Comparison of ENCODE assay signal across 18 cellular contexts in genomic region chr1:1120866-1121563, GRCh38. TPM values are rescaled to one million over a fixed set of nuclear protein-coding genes. Genes with fewer than 3 reads are reported as not detected.
DNase-seq lines count a peak whose midpoint lies in the region; ATAC-seq, FAIRE-seq and TF ChIP-seq lines count a peak whose summit lies in the region.
"Had no signal": no experiment of that assay in that cellular context is flagged by ENCODE, and none has a peak within 500 bp of the region (broad histone marks: within the 10 kb centered on the region; RNA-seq: fewer than 3 reads in every experiment).

No MANE protein-coding gene starts in this region.

- intact Hi-C loops in Right ventricle myocardium superior (cut with DNase I) (loop anchor here (5.0 kb wide), 2 partner anchors 111 to 171 kb away; partner anchors contain the start of genes B3GALT6 and SDF4), left ventricle myocardium inferior (cut with micrococcal nuclease) (no loop called here), K562 (cut with micrococcal nuclease) (loop anchor here (5.0 kb wide), 3 partner anchors 86 to 131 kb away; partner anchors contain the start of genes B3GALT6, SDF4 and TNFRSF18), sigmoid colon (cut with DNase I) (loop anchor here (5.0 kb wide), 1 partner anchor 151 kb away; the partner anchor contains the start of gene UBE2J2), A673 (cut with micrococcal nuclease; ENCODE audit: unreplicated experiment) (loop anchor here (5.0 kb wide), 2 partner anchors 111 to 186 kb away; partner anchors contain the start of genes ACAP3, B3GALT6, PUSL1 and SDF4)

- peak overlapping the region in 1 of 2 experiments; percentile 8; a peak in 1 of 4 replicates for H3K9ac ChIP-seq in K562 (ENCODE audit: insufficient read depth in 1 of 2, low read depth in 2 of 2, low read length in 2 of 2)

- H4K20me1 ChIP-seq in K562 (replicated peaks; ENCODE audit: control insufficient read depth, insufficient read depth, low read length): peaks cover 4% of the 10 kb centered on the region; the same call in 1 of the 2 replicates

- no peaks in the 10 kb centered on the region for H3K4me1 Mint-ChIP-seq in T-helper 2 cell treated with Interferon-gamma antibody and Interleukin-4, amounts not matched to agents 5 μg/mL and 100 μg/mL, for 36 hours (ENCODE audit: low read depth)

- H3K4me1 ChIP-seq in left ventricle myocardium inferior (peaks cover 15% of the 10 kb centered on the region), K562 (replicated peaks in 1 of 2; ENCODE audit: control insufficient read depth in 2 of 2, insufficient read depth in 2 of 2, low read length in 2 of 2) (peaks cover 0 to 65% of the 10 kb centered on the region in 2 experiments; a peak in 3 of 5 replicates), sigmoid colon (peaks cover 0 to 18% (median 14%) of the 10 kb centered on the region in 4 donors), A673 (ENCODE audit: insufficient read depth, low read length, poor library complexity, severe bottlenecking) (peaks cover 15% of the 10 kb centered on the region)

- H3K4me3 ChIP-seq in left ventricle myocardium inferior (no peak overlapping the region), K562 (no peak overlapping the region), sigmoid colon (no peak overlapping the region), A673 (ENCODE audit: low read depth, low read length, poor library complexity, severe bottlenecking) (no peak overlapping the region)
- H3K4me3 ChIP-seq: right lobe of liver had no signal

- TF ChIP-seq POLR2A in K562 (conservative IDR thresholded peaks at IDR 0.05) (no peak), sigmoid colon (IDR thresholded peaks at IDR 0.05) (no peak)

- H3K4me2 ChIP-seq in K562 (ENCODE audit: insufficient read depth, low read length): no peak overlapping the region

- CTCF ChIA-PET in K562 (lab: Yijun Ruan, JAX; ENCODE audit: low intra/inter-chr PET ratio) (interaction anchor here (1.0 to 1.7 kb wide), 4 partner anchors 87 to 171 kb away, joined by 3 to 12 read pairs (median 4); no protein-coding TSS in a partner anchor), A673 (lab: Charles Lee) (interaction anchor here (1.9 kb wide), 1 partner anchor 171 kb away, joined by 17 read pairs; no protein-coding TSS in a partner anchor)

- DNase-seq in Right ventricle myocardium superior (peak; percentile 27), left ventricle myocardium inferior (no peak), NCI-H146 treated with DMSO at 0.1 percent for 48 hours (lab: John Stamatoyannopoulos, UW; ENCODE audit: unreplicated experiment) (peak; percentile 79), K562 (ENCODE audit: extremely low read depth in 1 of 4, low spot score in 3 of 4) (no peak), sigmoid colon (peak; percentile 50), A673 (ENCODE audit: low spot score) (no peak)
- DNase-seq in T-helper 2 cell treated with Interferon-gamma antibody and Interleukin-4, amounts not matched to agents 5 μg/mL and 100 μg/mL, for 36 hours (ENCODE audit: low spot score): no peak
- DNase-seq: activated CD4-positive, alpha-beta T cell treated with anti-CD3 and anti-CD28 coated beads for 1 hour; activated naive CD4-positive, alpha-beta T cell treated with anti-CD3 and anti-CD28 coated beads for 36 hours; Calu3; immature natural killer cell; NCI-H187; SHP77 treated with DMSO at 0.1 percent for 48 hours; stimulated activated CD4-positive, alpha-beta T cell treated with anti-CD3 and anti-CD28 coated beads, Interleukin-2, amount 100 ng/mL, for 48 hours had no signal

- H3K27me3 ChIP-seq in left ventricle myocardium inferior (ENCODE audit: low read depth) (peaks cover 47% of the 10 kb centered on the region), K562 (ENCODE audit: control insufficient read depth in 2 of 2, insufficient read depth in 2 of 2, low read length in 2 of 2) (peaks cover 25 to 61% of the 10 kb centered on the region in 2 experiments; a peak in 4 of 5 replicates), sigmoid colon (peaks cover 0 to 40% (median 0%) of the 10 kb centered on the region in 3 donors), A673 (replicated peaks; ENCODE audit: insufficient read depth, low read depth, low read length, poor library complexity) (no peaks in the 10 kb centered on the region)
- H3K27me3 ChIP-seq: right lobe of liver had no signal

- POLR2A ChIA-PET in K562 (lab: Yijun Ruan, JAX): interaction anchor here (1.2 kb wide), 1 partner anchor 9 kb away, joined by 4 read pairs; no protein-coding TSS in a partner anchor
- POLR2A ChIA-PET in A673 (lab: Charles Lee; ENCODE audit: low non-redundant PET): interaction anchor here (0.9 kb wide), 1 partner anchor 184 kb away, joined by 5 read pairs; no protein-coding TSS in a partner anchor

- no peak for FAIRE-seq in K562 (lab: Jason Lieb, UNC)

- no peak for TF ChIP-seq RAD21 in K562 (CRISPR knock-in tag; conservative IDR thresholded peaks at IDR 0.05 in 1 of 2, IDR thresholded peaks at IDR 0.05 in 1 of 2)

- H3K36me3 Mint-ChIP-seq in T-helper 2 cell treated with Interferon-gamma antibody and Interleukin-4, amounts not matched to agents 5 μg/mL and 100 μg/mL, for 36 hours (ENCODE audit: low read depth): no peaks in the 10 kb centered on the region
- H3K36me3 Mint-ChIP-seq: immature natural killer cell had no signal

- H3K9me3 Mint-ChIP-seq in T-helper 2 cell treated with Interferon-gamma antibody and Interleukin-4, amounts not matched to agents 5 μg/mL and 100 μg/mL, for 36 hours: peaks cover 8% of the 10 kb centered on the region
- H3K9me3 Mint-ChIP-seq: activated naive CD4-positive, alpha-beta T cell treated with anti-CD3 and anti-CD28 coated beads for 36 hours; immature natural killer cell had no signal

- H3K36me3 ChIP-seq in left ventricle myocardium inferior (no peaks in the 10 kb centered on the region), K562 (ENCODE audit: control insufficient read depth, insufficient read depth, low read length) (no peaks in the 10 kb centered on the region), sigmoid colon (no peaks in the 10 kb centered on the region), A673 (ENCODE audit: insufficient read depth, low read length, poor library complexity, severe bottlenecking) (no peaks in the 10 kb centered on the region)
- H3K36me3 ChIP-seq: right lobe of liver had no signal

- BruUV-seq in K562 (replicated peaks; lab: Mats Ljungman, UMichigan): no TSS peak
- BruUV-seq in A673 (replicated peaks; lab: Mats Ljungman, UMichigan): no TSS peak

- in situ Hi-C loops in K562 (cut with MboI): no loop called here

- H3K79me2 ChIP-seq in K562 (ENCODE audit: control insufficient read depth, insufficient read depth, low read length): no peaks in the 10 kb centered on the region

- H3K27ac Mint-ChIP-seq in T-helper 2 cell treated with Interferon-gamma antibody and Interleukin-4, amounts not matched to agents 5 μg/mL and 100 μg/mL, for 36 hours: no peak overlapping the region
- H3K27ac Mint-ChIP-seq: activated naive CD4-positive, alpha-beta T cell treated with anti-CD3 and anti-CD28 coated beads for 36 hours; immature natural killer cell had no signal

- no peak overlapping the region for H2AFZ ChIP-seq in K562 (ENCODE audit: low read depth, low read length)

- 25% methylated on average over 23 of the region's 23 CpGs for WGBS in K562 (ENCODE audit: insufficient coverage, low coverage, missing lambda C conversion rate)
- WGBS in sigmoid colon, 2 donors: 52 to 80% methylated on average over 23 of the region's 23 CpGs

- H3K4me3 Mint-ChIP-seq in T-helper 2 cell treated with Interferon-gamma antibody and Interleukin-4, amounts not matched to agents 5 μg/mL and 100 μg/mL, for 36 hours: no peak overlapping the region
- H3K4me3 Mint-ChIP-seq: activated naive CD4-positive, alpha-beta T cell treated with anti-CD3 and anti-CD28 coated beads for 36 hours; immature natural killer cell had no signal

- TF ChIP-seq CTCF in left ventricle myocardium inferior (IDR thresholded peaks at IDR 0.05; ENCODE audit: borderline replicate concordance) (no peak), K562 (IDR thresholded peaks at IDR 0.05 in 2 of 3, conservative IDR thresholded peaks at IDR 0.05 in 1 of 3; ENCODE audit: insufficient read depth in 2 of 3, low read depth in 1 of 3, low read length in 3 of 3) (no peak), sigmoid colon (IDR thresholded peaks at IDR 0.05) (no peak), A673 (conservative IDR thresholded peaks at IDR 0.05; ENCODE audit: low read depth, low read length) (no peak)

- H3K27ac ChIP-seq in left ventricle myocardium inferior (replicated peaks) (no peak overlapping the region), K562 (ENCODE audit: extremely low read depth, low read depth, low read length) (no peak overlapping the region), sigmoid colon (no peak overlapping the region), A673 (ENCODE audit: low read depth, low read length, poor library complexity, severe bottlenecking) (no peak overlapping the region)
- H3K27ac ChIP-seq: epithelial cell of prostate, right lobe of liver had no signal

- no peak for TF ChIP-seq EP300 in K562 (IDR thresholded peaks at IDR 0.05; ENCODE audit: low read length)
- no peak for TF ChIP-seq EP300 in sigmoid colon (IDR thresholded peaks at IDR 0.05)

- peaks cover 8% of the 10 kb centered on the region for H3K27me3 Mint-ChIP-seq in T-helper 2 cell treated with Interferon-gamma antibody and Interleukin-4, amounts not matched to agents 5 μg/mL and 100 μg/mL, for 36 hours (ENCODE audit: low read depth)

- H3K9me1 ChIP-seq in K562 (ENCODE audit: control insufficient read depth, insufficient read depth, low read length): no peaks in the 10 kb centered on the region

- ATAC-seq in Right ventricle myocardium superior (ENCODE audit: poor library complexity): no peak
- ATAC-seq in K562: no peak
- ATAC-seq in GM21723 (IDR thresholded peaks at IDR 0.05; ENCODE audit: unreplicated experiment): no peak

- H3K9me3 ChIP-seq in left ventricle myocardium inferior (replicated peaks) (no peaks in the 10 kb centered on the region), K562 (replicated peaks; ENCODE audit: control insufficient read depth, insufficient read depth, low read depth, low read length) (peaks cover 9% of the 10 kb centered on the region), sigmoid colon (no peaks in the 10 kb centered on the region), A673 (ENCODE audit: low read depth, low read length, poor library complexity, severe bottlenecking) (no peaks in the 10 kb centered on the region)
- H3K9me3 ChIP-seq: right lobe of liver had no signal

RNA-seq across cellular contexts. Expression of gene C1orf159, which starts 5.1 kb away (rescaled TPM):
- 2.4 TPM for total RNA-seq in Right ventricle myocardium superior
- total RNA-seq in left ventricle myocardium inferior: 3.8 TPM
- 35.9 and 114 TPM in 2 replicates for total RNA-seq in K562 (2011; cell fraction: chromatin; rRNA removed; ENCODE audit: low replicate concordance)
- total RNA-seq in K562 (2011; cell fraction: nucleolus; rRNA removed): 121 and 123 TPM in 2 replicates
- total RNA-seq in K562 (2011; cell fraction: nucleoplasm; rRNA removed): 60.4 and 67.1 TPM in 2 replicates
- total RNA-seq in K562 (2014; rRNA removed): 34.0 and 50.2 TPM in 2 replicates
- 1.0 and 1.4 TPM in 2 replicates for total RNA-seq in K562 (2014; rRNA removed; fragmentation: Illumina TruSeq; extraction: Trizol)
- total RNA-seq in K562 (2015; rRNA removed; fragmentation: Illumina TruSeq; extraction: Trizol): 10.6 and 12.2 TPM in 2 replicates
- 42.3 and 46.4 TPM in 2 replicates for total RNA-seq in K562 (2021)
- polyA plus RNA-seq in K562 (2011; rRNA removed): 13.2 and 23.8 TPM in 2 replicates
- 21.2 and 54.5 TPM in 2 replicates for polyA plus RNA-seq in K562 (2011; cell fraction: cytosol; rRNA removed)
- polyA plus RNA-seq in K562 (2011; cell fraction: nucleus; rRNA removed): 125 and 192 TPM in 2 replicates
- polyA plus RNA-seq in K562 (2012): 23.9 and 32.3 TPM in 2 replicates
- polyA plus RNA-seq in K562 (2014; fragmentation: Illumina TruSeq; extraction: Trizol): 6.3 and 17.8 TPM in 2 replicates
- under 1 TPM; 0.28 to 0.60 TPM for polyA plus RNA-seq in K562 (2014; fragmentation: Nextera tagmentation; extraction: Ambion mirVana)
- polyA plus RNA-seq in K562 (2014; rRNA removed): 52.8 and 54.9 TPM in 2 replicates
- polyA minus RNA-seq in K562 (2011; rRNA and poly(A)+ RNA removed): 3.2 and 3.9 TPM in 2 replicates
- 12.4 and 13.6 TPM in 2 replicates for polyA minus RNA-seq in K562 (2011; cell fraction: cytosol; rRNA and poly(A)+ RNA removed)
- 34.3 and 38.5 TPM in 2 replicates for polyA minus RNA-seq in K562 (2011; cell fraction: nucleus; rRNA and poly(A)+ RNA removed)
- total RNA-seq in sigmoid colon: 10 to 100 TPM in 2 of 4 donors, 1 to 10 TPM in 2; 7.9 to 13.8 (median 10.4) TPM
- 10 to 100 TPM in 1 of 3 donors, 1 to 10 TPM in 2; 6.6 to 25.3 (median 6.9) TPM for polyA plus RNA-seq in sigmoid colon
- total RNA-seq in A673 (2021): 26.8 and 28.4 TPM in 2 replicates

RNA-seq across cellular contexts. Expression of gene RNF223, which starts 46.9 kb away (rescaled TPM):
- total RNA-seq in Right ventricle myocardium superior (not detected), left ventricle myocardium inferior (not detected), K562 (2014; rRNA removed) (0.32 TPM in 1 of 2 replicates, not detected in the other), K562 (2014; rRNA removed; fragmentation: Illumina TruSeq; extraction: Trizol) (not detected in 2 replicates), K562 (2015; rRNA removed; fragmentation: Illumina TruSeq; extraction: Trizol) (not detected in 2 replicates), K562 (2021) (not detected in 2 replicates), sigmoid colon (not detected), A673 (2021) (not detected in 2 replicates)
- 0.35 TPM in 1 of 2 replicates, not detected in the other for total RNA-seq in K562 (2011; cell fraction: chromatin; rRNA removed; ENCODE audit: low replicate concordance)
- 0.17 TPM in 1 of 2 replicates, not detected in the other for total RNA-seq in K562 (2011; cell fraction: nucleolus; rRNA removed)
- not detected in 2 replicates for total RNA-seq in K562 (2011; cell fraction: nucleoplasm; rRNA removed)
- polyA plus RNA-seq in K562 (2011; rRNA removed) (0.04 TPM in 2 replicates), K562 (2014; fragmentation: Illumina TruSeq; extraction: Trizol) (not detected in 2 replicates), K562 (2014; fragmentation: Nextera tagmentation; extraction: Ambion mirVana) (not detected), K562 (2014; rRNA removed) (not detected in 2 replicates), sigmoid colon (1 to 10 TPM in 2 of 3 donors, under 1 TPM in 1; 0.60 to 3.7 (median 1.9) TPM)
- 0.04 and 0.06 TPM in 2 replicates for polyA plus RNA-seq in K562 (2011; cell fraction: cytosol; rRNA removed)
- 0.06 and 0.07 TPM in 2 replicates for polyA plus RNA-seq in K562 (2011; cell fraction: nucleus; rRNA removed)
- polyA plus RNA-seq in K562 (2012): 0.04 and 0.11 TPM in 2 replicates
- not detected in 2 replicates for polyA minus RNA-seq in K562 (2011; rRNA and poly(A)+ RNA removed)
- not detected in 2 replicates for polyA minus RNA-seq in K562 (2011; cell fraction: cytosol; rRNA and poly(A)+ RNA removed)
- polyA minus RNA-seq in K562 (2011; cell fraction: nucleus; rRNA and poly(A)+ RNA removed): 0.13 and 0.22 TPM in 2 replicates
- total RNA-seq: activated naive CD4-positive, alpha-beta T cell treated with anti-CD3 and anti-CD28 coated beads for 36 hours; right lobe of liver had no signal
- polyA plus RNA-seq: immature natural killer cell, neural cell had no signal

RNA-seq across cellular contexts. Expression of gene TTLL10, which starts 52.7 kb away (rescaled TPM):
- total RNA-seq in Right ventricle myocardium superior (0.22 TPM), left ventricle myocardium inferior (not detected), K562 (2014; rRNA removed) (not detected in 2 replicates), K562 (2014; rRNA removed; fragmentation: Illumina TruSeq; extraction: Trizol) (not detected in 2 replicates), K562 (2015; rRNA removed; fragmentation: Illumina TruSeq; extraction: Trizol) (not detected in 2 replicates), K562 (2021) (not detected in 2 replicates), sigmoid colon (not detected), A673 (2021) (not detected in 2 replicates)
- total RNA-seq in K562 (2011; cell fraction: chromatin; rRNA removed; ENCODE audit: low replicate concordance): 0.21 TPM in 1 of 2 replicates, not detected in the other
- total RNA-seq in K562 (2011; cell fraction: nucleolus; rRNA removed): 0.17 TPM in 1 of 2 replicates, not detected in the other
- not detected in 2 replicates for total RNA-seq in K562 (2011; cell fraction: nucleoplasm; rRNA removed)
- polyA plus RNA-seq in K562 (2011; rRNA removed) (not detected in 2 replicates), K562 (2014; fragmentation: Illumina TruSeq; extraction: Trizol) (not detected in 2 replicates), K562 (2014; fragmentation: Nextera tagmentation; extraction: Ambion mirVana) (not detected), K562 (2014; rRNA removed) (not detected in 2 replicates), sigmoid colon (under 1 TPM; 0.46 to 0.70 (median 0.60) TPM)
- 0.06 TPM in 1 of 2 replicates, not detected in the other for polyA plus RNA-seq in K562 (2011; cell fraction: cytosol; rRNA removed)
- polyA plus RNA-seq in K562 (2011; cell fraction: nucleus; rRNA removed): 0.07 and 0.38 TPM in 2 replicates
- 0.10 TPM in 1 of 2 replicates, not detected in the other for polyA plus RNA-seq in K562 (2012)
- not detected in 2 replicates for polyA minus RNA-seq in K562 (2011; rRNA and poly(A)+ RNA removed)
- polyA minus RNA-seq in K562 (2011; cell fraction: cytosol; rRNA and poly(A)+ RNA removed): not detected in 2 replicates
- 0.13 TPM in 1 of 2 replicates, not detected in the other for polyA minus RNA-seq in K562 (2011; cell fraction: nucleus; rRNA and poly(A)+ RNA removed)
- total RNA-seq: activated naive CD4-positive, alpha-beta T cell treated with anti-CD3 and anti-CD28 coated beads for 36 hours; right lobe of liver had no signal
- polyA plus RNA-seq: neural cell had no signal

Comparison
In these comparisons a context has a peak if more than half of its experiments do, and no peak if none do; other contexts are left out.
1. DNase-seq: peak in Right ventricle myocardium superior (single experiment), NCI-H146 treated with DMSO at 0.1 percent for 48 hours (single experiment) and sigmoid colon (single experiment); none in left ventricle myocardium inferior (single experiment), K562 (0 of 4), A673 (single experiment) and T-helper 2 cell treated with Interferon-gamma antibody and Interleukin-4, amounts not matched to agents 5 μg/mL and 100 μg/mL, for 36 hours (single experiment).